8 cellular contexts compared by ENCODE assay signal in genomic region chr6:149941583-149942460, GRCh38. TPM values are rescaled to one million over a fixed set of nuclear protein-coding genes. Genes with fewer than 3 reads are reported as not detected.
DNase-seq lines count a peak whose midpoint lies in the region; ATAC-seq and TF ChIP-seq lines count a peak whose summit lies in the region.

ULBP2 (plus strand) TSS chr6:149942014; CDS start chr6:149942073, 59 bp downstream.

- H3K27me3 ChIP-seq in neural cell (ENCODE audit: insufficient read depth, low read depth, low read length): peaks cover 65% of the 10 kb centered on the region

- no peaks in the 10 kb centered on the region for H3K36me3 ChIP-seq in ES-I3 (ENCODE audit: insufficient read depth, low read length)
- H3K36me3 ChIP-seq in neural cell (ENCODE audit: insufficient read depth, low read length): no peaks in the 10 kb centered on the region

- TF ChIP-seq CTCF in fibroblast of villous mesenchyme (IDR thresholded peaks at IDR 0.05; ENCODE audit: insufficient read depth, low read depth, low read length) (no peak), neural cell (IDR thresholded peaks at IDR 0.05; ENCODE audit: poor library complexity, severe bottlenecking) (no peak)

- TF ChIP-seq EP300 in neural cell (conservative IDR thresholded peaks at IDR 0.05; ENCODE audit: poor library complexity, severe bottlenecking): peak; percentile 59

- H3K9ac ChIP-seq in ES-I3 (ENCODE audit: low read depth, low read length): peak within 1 kb of the TSS; percentile 51; the same call in 1 of the 2 replicates
- H3K9ac ChIP-seq in neural cell (ENCODE audit: low read length): peak within 1 kb of the TSS; percentile 73

- H2AFZ ChIP-seq in neural cell (ENCODE audit: low read depth, low read length): peak within 1 kb of the TSS; percentile 60

- no peak for ATAC-seq in GM19467 (IDR thresholded peaks at IDR 0.05; ENCODE audit: unreplicated experiment)

- DNase-seq in LoVo (ENCODE audit: low spot score): peak; percentile 96
- DNase-seq in SIG-M5 treated with dmso at 0.1 percent for 504 hours (lab: John Stamatoyannopoulos, UW; ENCODE audit: unreplicated experiment): peak; percentile 76
- DNase-seq in activated gamma-delta T cell (lab: John Stamatoyannopoulos, UW): peak; percentile 70
- DNase-seq in fibroblast of villous mesenchyme (ENCODE audit: low read depth): peak; percentile 96
- DNase-seq in stimulated activated naive CD4-positive, alpha-beta T cell (lab: John Stamatoyannopoulos, UW): peak; percentile 70 to 87 (median 84)

- H3F3A ChIP-seq in neural cell (ENCODE audit: insufficient read depth, low read length, poor library complexity, severe bottlenecking): no peaks in the 10 kb centered on the region

- H3K27ac ChIP-seq in neural cell (ENCODE audit: low read length): peak within 1 kb of the TSS; percentile 42

- H3K79me2 ChIP-seq in neural cell (replicated peaks; ENCODE audit: insufficient read depth, low read length): no peaks in the 10 kb centered on the region

- no peak for TF ChIP-seq RAD21 in neural cell (conservative IDR thresholded peaks at IDR 0.05)

- H4K20me1 ChIP-seq in neural cell (ENCODE audit: insufficient read depth): no peaks in the 10 kb centered on the region

- no peaks in the 10 kb centered on the region for H3K9me2 ChIP-seq in neural cell (ENCODE audit: insufficient read depth, low read length)

- H3K4me3 ChIP-seq in fibroblast of villous mesenchyme (ENCODE audit: low read depth, low read length): peak within 1 kb of the TSS; percentile 83
- H3K4me3 ChIP-seq in neural cell (ENCODE audit: low read length): peak within 1 kb of the TSS; percentile 88

- no peaks in the 10 kb centered on the region for H3K4me1 ChIP-seq in ES-I3 (ENCODE audit: insufficient read depth, low read length)

- peak within 1 kb of the TSS; percentile 62 for H3K4me2 ChIP-seq in neural cell (ENCODE audit: low read length)

- H3K9me3 ChIP-seq in ES-I3 (ENCODE audit: control insufficient read depth, insufficient read depth, low read length): no peaks in the 10 kb centered on the region
- H3K9me3 ChIP-seq in neural cell (ENCODE audit: low read length): no peaks in the 10 kb centered on the region

TF ChIP-seq in neural cell, 6 proteins besides CTCF, POLR2A, EP300 and RAD21:
- TF ChIP-seq MXI1 (conservative IDR thresholded peaks at IDR 0.05; ENCODE audit: poor library complexity, severe bottlenecking) (peak; percentile 36), POLR2AphosphoS5 (IDR thresholded peaks at IDR 0.05) (peak; percentile 47), REST (IDR thresholded peaks at IDR 0.05; ENCODE audit: borderline replicate concordance) (no peak), SMC3 (conservative IDR thresholded peaks at IDR 0.05; ENCODE audit: poor library complexity) (no peak), TAF1 (IDR thresholded peaks at IDR 0.05; ENCODE audit: low read depth) (peak; percentile 30), EZH2 (IDR thresholded peaks at IDR 0.05; ENCODE audit: borderline replicate concordance, insufficient read depth, low read length, poor library complexity, severe bottlenecking) (no peak)

RNA-seq across cellular contexts. Expression of gene ULBP2, which starts in this region (rescaled TPM):
- total RNA-seq in fibroblast of villous mesenchyme: 4.5 and 6.9 TPM in 2 replicates
- polyA plus RNA-seq in neural cell: 1.5 and 2.8 TPM in 2 replicates
- 1.7 TPM in 2 replicates for polyA minus RNA-seq in neural cell
